In the genomic region with DNA sequence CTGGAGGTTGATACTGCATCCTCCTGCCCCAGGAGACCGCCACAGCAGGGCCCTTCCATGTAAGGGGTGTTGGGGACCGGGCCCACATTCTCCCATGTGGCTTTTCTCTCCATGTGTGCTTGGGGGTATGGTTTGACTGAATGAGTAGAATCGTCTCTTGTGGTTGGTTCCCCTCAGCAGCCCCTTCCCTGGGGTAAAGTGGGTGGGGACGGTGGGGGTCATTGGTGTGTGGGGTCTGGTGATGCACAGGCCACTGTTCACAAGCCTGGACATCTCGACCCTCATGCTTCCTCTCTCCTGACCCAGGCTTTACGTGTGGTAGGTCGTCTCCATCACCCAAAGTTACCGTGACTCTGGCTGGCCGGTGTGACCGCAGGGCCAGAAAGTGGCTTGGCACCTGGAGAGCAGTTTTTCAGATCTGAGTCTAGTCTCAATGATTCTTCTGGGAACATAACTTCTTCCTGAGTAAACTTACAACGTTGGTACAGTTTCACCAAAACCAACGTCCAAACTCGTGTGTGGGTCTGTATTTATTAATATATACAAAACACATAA, we compare ENCODE assay signal across 33 cellular contexts. TPM values are rescaled to one million over a fixed set of nuclear protein-coding genes. Genes with fewer than 3 reads are reported as not detected.
"Had no signal": no experiment of that assay in that cellular context is flagged by ENCODE, and none has a peak within 500 bp of the region (broad histone marks: within the 10 kb centered on the region; RNA-seq: fewer than 3 reads in every experiment).

No MANE protein-coding gene starts in this region.

- H3K36me3 ChIP-seq: breast epithelium had no signal

- H3K4me1 ChIP-seq: ascending aorta, breast epithelium had no signal

- ATAC-seq: activated naive CD4-positive, alpha-beta T cell treated with anti-CD3 and anti-CD28 coated beads, Interleukin-2, amount 50 U/mL, for 72 hours; activated T-cell treated with anti-CD3 and anti-CD28 coated beads, Interleukin-2, amount 50 U/mL, for 4 hours; activated T-helper 17 cell treated with anti-CD3 and anti-CD28 coated beads, Interleukin-2, amount 50 U/mL, for 72 hours; esophagus mucosa; WTC11 had no signal

- FAIRE-seq: frontal cortex, TTC549 had no signal

- H3K9me3 ChIP-seq: ascending aorta, breast epithelium had no signal

- H3K27ac ChIP-seq: ascending aorta, breast epithelium, cardiac muscle cell, coronary artery, VCaP had no signal

- H3K27ac Mint-ChIP-seq: activated CD4-positive, alpha-beta memory T cell treated with anti-CD3 and anti-CD28 coated beads, Interleukin-2, amount 10 ng/mL, durations not matched to agents 7 days and 5 days; activated CD4-positive, alpha-beta T cell treated with anti-CD3 and anti-CD28 coated beads, Interleukin-2, amount 10 ng/mL, durations not matched to agents 7 days and 5 days; activated naive CD8-positive, alpha-beta T cell treated with anti-CD3 and anti-CD28 coated beads, Interleukin-2, amount 10 ng/mL, durations not matched to agents 7 days and 5 days; activated T-helper 17 cell treated with anti-CD3 and anti-CD28 coated beads, Interleukin-2, amount 50 U/mL, for 72 hours; brain; dendritic cell treated with granulocyte-macrophage colony-stimulating factor and Interleukin-4, amounts not matched to agents 40 ng/mL and 50 ng/mL, for 4 days; endodermal cell; WTC11 had no signal

- H3K4me1 Mint-ChIP-seq: brain, endodermal cell, WTC11 had no signal

- DNase-seq: activated CD4-positive, alpha-beta memory T cell treated with anti-CD3 and anti-CD28 coated beads, Interleukin-2, amount 10 ng/mL, durations not matched to agents 7 days and 5 days; activated CD4-positive, alpha-beta T cell treated with anti-CD3 and anti-CD28 coated beads for 1 hour; activated CD4-positive, alpha-beta T cell treated with anti-CD3 and anti-CD28 coated beads for 4 hours; activated CD4-positive, alpha-beta T cell treated with anti-CD3 and anti-CD28 coated beads, Interleukin-2, amount 10 ng/mL, durations not matched to agents 7 days and 5 days; activated CD4-positive, alpha-beta T cell treated with anti-CD3 and anti-CD28 coated beads, Interleukin-2, amount 50 U/mL, for 4 hours; activated CD8-positive, alpha-beta memory T cell treated with anti-CD3 and anti-CD28 coated beads, Interleukin-2, amount 50 U/mL, for 48 hours; activated effector memory CD4-positive, alpha-beta T cell treated with Interleukin-2 at 50 U/mL for 16 hours; activated gamma-delta T cell treated with Interleukin-2 at 50 U/mL for 16 hours; activated naive CD4-positive, alpha-beta T cell treated with Interleukin-2 at 50 U/mL for 16 hours; activated naive CD8-positive, alpha-beta T cell treated with anti-CD3 and anti-CD28 coated beads, Interleukin-2, amount 10 ng/mL, durations not matched to agents 7 days and 5 days; activated T-cell treated with anti-CD3 and anti-CD28 coated beads for 4 hours; activated T-cell treated with anti-CD3 and anti-CD28 coated beads, Interleukin-2, amount 50 U/mL, for 4 hours; central memory CD4-positive, alpha-beta T cell; cerebellar nuclear complex; dorsolateral prefrontal cortex; effector memory CD4-positive, alpha-beta T cell; endodermal cell; foreskin fibroblast; head of caudate nucleus; T-helper 2 cell had no signal

- H3K9me3 Mint-ChIP-seq: activated CD4-positive, alpha-beta memory T cell treated with anti-CD3 and anti-CD28 coated beads, Interleukin-2, amount 10 ng/mL, durations not matched to agents 7 days and 5 days; activated CD4-positive, alpha-beta T cell treated with anti-CD3 and anti-CD28 coated beads, Interleukin-2, amount 10 ng/mL, durations not matched to agents 7 days and 5 days; activated naive CD4-positive, alpha-beta T cell treated with anti-CD3 and anti-CD28 coated beads, Interleukin-2, amount 50 U/mL, for 72 hours; activated naive CD8-positive, alpha-beta T cell treated with anti-CD3 and anti-CD28 coated beads, Interleukin-2, amount 10 ng/mL, durations not matched to agents 7 days and 5 days; activated T-cell treated with anti-CD3 and anti-CD28 coated beads, Interleukin-2, amount 50 U/mL, for 4 hours; activated T-helper 17 cell treated with anti-CD3 and anti-CD28 coated beads, Interleukin-2, amount 50 U/mL, for 72 hours; brain; dendritic cell treated with granulocyte-macrophage colony-stimulating factor and Interleukin-4, amounts not matched to agents 40 ng/mL and 50 ng/mL, for 4 days; endodermal cell; WTC11 had no signal

- H3K27me3 ChIP-seq: ascending aorta, breast epithelium, cardiac muscle cell, dorsolateral prefrontal cortex had no signal

- H3K4me3 Mint-ChIP-seq: activated CD4-positive, alpha-beta memory T cell treated with anti-CD3 and anti-CD28 coated beads, Interleukin-2, amount 10 ng/mL, durations not matched to agents 7 days and 5 days; activated CD4-positive, alpha-beta T cell treated with anti-CD3 and anti-CD28 coated beads, Interleukin-2, amount 10 ng/mL, durations not matched to agents 7 days and 5 days; activated naive CD8-positive, alpha-beta T cell treated with anti-CD3 and anti-CD28 coated beads, Interleukin-2, amount 10 ng/mL, durations not matched to agents 7 days and 5 days; activated T-cell treated with anti-CD3 and anti-CD28 coated beads, Interleukin-2, amount 50 U/mL, for 4 hours; activated T-helper 17 cell treated with anti-CD3 and anti-CD28 coated beads, Interleukin-2, amount 50 U/mL, for 72 hours; brain; dendritic cell treated with granulocyte-macrophage colony-stimulating factor and Interleukin-4, amounts not matched to agents 40 ng/mL and 50 ng/mL, for 4 days; endodermal cell; WTC11 had no signal

- H3K4me3 ChIP-seq: ascending aorta, breast epithelium, cardiac muscle cell, coronary artery had no signal

- H3K27me3 Mint-ChIP-seq: activated CD4-positive, alpha-beta memory T cell treated with anti-CD3 and anti-CD28 coated beads, Interleukin-2, amount 10 ng/mL, durations not matched to agents 7 days and 5 days; activated CD4-positive, alpha-beta T cell treated with anti-CD3 and anti-CD28 coated beads, Interleukin-2, amount 10 ng/mL, durations not matched to agents 7 days and 5 days; activated naive CD8-positive, alpha-beta T cell treated with anti-CD3 and anti-CD28 coated beads, Interleukin-2, amount 10 ng/mL, durations not matched to agents 7 days and 5 days; activated T-helper 17 cell treated with anti-CD3 and anti-CD28 coated beads, Interleukin-2, amount 50 U/mL, for 72 hours; brain; dendritic cell treated with granulocyte-macrophage colony-stimulating factor and Interleukin-4, amounts not matched to agents 40 ng/mL and 50 ng/mL, for 4 days had no signal

RNA-seq across cellular contexts. Expression of a gene that starts 50.1 kb away (rescaled TPM):
- total RNA-seq: endodermal cell had no signal
